Comparison of ENCODE assay signal across 9 cellular contexts in the genomic region with DNA sequence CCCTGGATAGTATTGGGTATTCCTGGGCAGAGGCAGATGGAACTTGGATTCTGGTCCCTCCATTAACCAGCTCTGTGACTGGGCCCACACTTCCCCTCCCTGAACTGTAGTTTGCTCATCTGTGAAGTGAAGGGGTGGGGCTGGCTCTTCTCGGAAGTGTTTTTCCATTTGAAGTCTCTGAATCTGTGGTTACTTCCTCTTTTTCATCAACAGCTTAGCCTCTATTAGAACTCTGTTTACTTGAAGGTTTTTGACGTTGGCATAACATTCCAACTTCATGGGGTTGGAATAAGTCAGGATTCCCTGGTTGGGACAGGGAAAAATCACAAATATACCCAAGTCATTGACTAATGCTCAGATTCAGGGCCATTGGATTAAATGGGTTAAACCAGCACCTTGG. TPM values are rescaled to one million over a fixed set of nuclear protein-coding genes. Genes with fewer than 3 reads are reported as not detected.
DNase-seq lines count a peak whose midpoint lies in the region; ATAC-seq lines count a peak whose summit lies in the region.
"Had no signal": no experiment of that assay in that cellular context is flagged by ENCODE, and none has a peak within 500 bp of the region (broad histone marks: within the 10 kb centered on the region; RNA-seq: fewer than 3 reads in every experiment).

No MANE protein-coding gene starts in this region.

- intact Hi-C loops in posterior cingulate gyrus (cut with DNase I): no loop called here

- CTCF ChIA-PET in CD8-positive, alpha-beta memory T cell (lab: Charles Lee): interaction anchor here (1.3 to 4.4 kb wide), 6 partner anchors 15 to 129 kb away, joined by 4 to 23 read pairs (median 6); no protein-coding TSS in a partner anchor

- in situ Hi-C loops in KBM-7 (cut with MboI; ENCODE audit: low pct_unique_long_range_greater_than_20kb, low sequenced_read_pairs): no loop called here

- H3K27me3 ChIP-seq in CD8-positive, alpha-beta memory T cell (ENCODE audit: insufficient read depth, low read length, poor library complexity, severe bottlenecking): no peaks in the 10 kb centered on the region

- no peaks in the 10 kb centered on the region for H3K9me3 ChIP-seq in CD8-positive, alpha-beta memory T cell (ENCODE audit: low read length)

- POLR2A ChIA-PET in CD8-positive, alpha-beta memory T cell (lab: Charles Lee): interaction anchor here (1.7 kb wide), 1 partner anchor 20 kb away, joined by 8 read pairs; no protein-coding TSS in a partner anchor

- peaks cover 78% of the 10 kb centered on the region for H3K4me1 ChIP-seq in CD8-positive, alpha-beta memory T cell (ENCODE audit: insufficient read depth, low read length)

- peak overlapping the region; percentile 95 for H3K4me3 ChIP-seq in CD8-positive, alpha-beta memory T cell (ENCODE audit: low read length)
- peak overlapping the region in 1 of 7 experiments; percentile 68 for H3K4me3 ChIP-seq in skin epidermis

- H3K27ac Mint-ChIP-seq in CD8-positive, alpha-beta memory T cell: peak overlapping the region; percentile 71 to 95 (median 91)
- H3K27ac Mint-ChIP-seq: nephron had no signal

- peaks cover 75 to 85% (median 82%) of the 10 kb centered on the region in 3 donors for H3K4me1 Mint-ChIP-seq in CD8-positive, alpha-beta memory T cell

- no peaks in the 10 kb centered on the region for H3K36me3 ChIP-seq in CD8-positive, alpha-beta memory T cell (ENCODE audit: insufficient read depth, low read length)

- peaks cover 13 to 51% (median 21%) of the 10 kb centered on the region in 3 donors for H3K36me3 Mint-ChIP-seq in CD8-positive, alpha-beta memory T cell

- no peaks in the 10 kb centered on the region for H3K9me3 Mint-ChIP-seq in CD8-positive, alpha-beta memory T cell
- H3K9me3 Mint-ChIP-seq: nephron had no signal

- peak; percentile 65 for ATAC-seq in GM21390 (IDR thresholded peaks at IDR 0.05; ENCODE audit: unreplicated experiment)

- no peak overlapping the region for H3K27ac ChIP-seq in CD8-positive, alpha-beta memory T cell (ENCODE audit: low read depth, low read length)
- peak overlapping the region in 16 of 21 experiments; percentile 17 to 94 (median 54) for H3K27ac ChIP-seq in skin epidermis
- H3K27ac ChIP-seq in caudate nucleus (ENCODE audit: low read depth, low read length): no peak overlapping the region

- H3K27me3 Mint-ChIP-seq in CD8-positive, alpha-beta memory T cell: no peaks in the 10 kb centered on the region

- H3K4me3 Mint-ChIP-seq in CD8-positive, alpha-beta memory T cell: peak overlapping the region; percentile 88 to 99 (median 97)
- H3K4me3 Mint-ChIP-seq: nephron had no signal

- DNase-seq in CD8-positive, alpha-beta memory T cell: peak; percentile 16 to 65 (median 45)
- DNase-seq in KBM-7: peak; percentile 94
- peak; percentile 61 for DNase-seq in activated CD8-positive, alpha-beta memory T cell treated with anti-CD3 and anti-CD28 coated beads, Interleukin-2, amount 50 U/mL, for 48 hours
- no peak for DNase-seq in caudate nucleus (lab: John Stamatoyannopoulos, UW)
- no peak for DNase-seq in DMS53 (lab: John Stamatoyannopoulos, UW)
- DNase-seq in posterior cingulate gyrus: no peak

RNA-seq across cellular contexts. Expression of a gene that starts 3.6 kb away (rescaled TPM):
- 10 to 100 TPM; 30.4 to 31.8 TPM for total RNA-seq in CD8-positive, alpha-beta memory T cell
- polyA plus RNA-seq in CD8-positive, alpha-beta memory T cell: 39.3 TPM

Comparison
In these comparisons a context has a peak if more than half of its experiments do, and no peak if none do; other contexts are left out.
1. DNase-seq: peak in CD8-positive, alpha-beta memory T cell (5 of 5), KBM-7 (single experiment) and activated CD8-positive, alpha-beta memory T cell treated with anti-CD3 and anti-CD28 coated beads, Interleukin-2, amount 50 U/mL, for 48 hours (single experiment); none in caudate nucleus (0 of 61), DMS53 (single experiment) and posterior cingulate gyrus (0 of 10).
2. H3K27ac ChIP-seq: peak in skin epidermis (16 of 21); none in CD8-positive, alpha-beta memory T cell (single experiment) and caudate nucleus (single experiment).